Comparison of ENCODE assay signal across 11 cellular contexts in the genomic region with DNA sequence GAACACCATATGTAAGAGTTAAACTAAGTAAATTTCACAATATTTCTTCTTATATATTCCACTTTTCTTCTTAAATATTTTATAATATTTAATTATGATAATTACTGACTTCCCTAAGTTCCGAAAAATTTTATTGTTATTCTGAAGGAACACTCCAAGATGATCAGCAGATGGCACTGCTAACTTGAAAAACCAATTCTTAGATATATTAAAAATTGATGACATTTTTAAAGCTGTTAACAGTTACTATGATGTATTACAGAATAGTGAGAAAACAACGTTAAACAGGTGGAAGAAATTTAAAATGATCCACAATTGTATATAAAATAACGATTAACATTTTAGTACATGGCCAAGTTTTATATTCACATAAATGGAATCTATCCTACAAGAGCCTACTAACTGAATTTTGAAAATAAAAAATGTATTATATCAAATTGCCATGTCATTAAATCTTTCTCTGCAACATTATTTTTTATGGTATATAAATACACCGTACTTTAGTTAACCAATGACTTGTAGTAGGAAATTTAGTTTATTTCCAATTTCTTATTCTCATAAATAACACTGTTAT. TPM values are rescaled to one million over a fixed set of nuclear protein-coding genes. Genes with fewer than 3 reads are reported as not detected.
DNase-seq lines count a peak whose midpoint lies in the region; ATAC-seq and TF ChIP-seq lines count a peak whose summit lies in the region.
"Had no signal": no experiment of that assay in that cellular context is flagged by ENCODE, and none has a peak within 500 bp of the region (broad histone marks: within the 10 kb centered on the region; RNA-seq: fewer than 3 reads in every experiment).

No MANE protein-coding gene starts in this region.

- H3K4me3 Mint-ChIP-seq in brain = no peak overlapping the region
- no peak overlapping the region for H3K4me3 Mint-ChIP-seq in activated T-helper 2 cell treated with anti-CD3 and anti-CD28 coated beads, Interferon-gamma antibody, Interleukin-2, Interleukin-4, amounts not matched to agents 10 μg/mL and 5 μg/mL and 100 μg/mL, durations not matched to agents 14 hours and 24 hours and 36 hours (ENCODE audit: low read depth)
- H3K4me3 Mint-ChIP-seq: activated naive CD4-positive, alpha-beta T cell treated with anti-CD3 and anti-CD28 coated beads, Interleukin-2, amount 50 U/mL, for 24 hours had no signal

- no peak for TF ChIP-seq EP300 in upper lobe of left lung (IDR thresholded peaks at IDR 0.05)

- CTCF ChIA-PET in BJ (lab: Yijun Ruan, JAX) = interaction anchor here (0.5 to 1.8 kb wide), 2 partner anchors 357 to 661 kb away, joined by 4 to 10 read pairs; no protein-coding TSS in a partner anchor

- H3K36me3 ChIP-seq in BJ (ENCODE audit: control insufficient read depth, insufficient read depth, low read length) = no peaks in the 10 kb centered on the region
- no peaks in the 10 kb centered on the region for H3K36me3 ChIP-seq in mesenchymal stem cell (ENCODE audit: control insufficient read depth in 1 of 2, insufficient read depth in 2 of 2, low read depth in 1 of 2, low read length in 2 of 2)
- no peaks in the 10 kb centered on the region for H3K36me3 ChIP-seq in upper lobe of left lung

- no peaks in the 10 kb centered on the region for H3K36me3 Mint-ChIP-seq in brain
- H3K36me3 Mint-ChIP-seq in activated T-helper 2 cell treated with anti-CD3 and anti-CD28 coated beads, Interferon-gamma antibody, Interleukin-2, Interleukin-4, amounts not matched to agents 10 μg/mL and 5 μg/mL and 100 μg/mL, durations not matched to agents 14 hours and 24 hours and 36 hours (ENCODE audit: low read depth) = no peaks in the 10 kb centered on the region
- H3K36me3 Mint-ChIP-seq: activated naive CD4-positive, alpha-beta T cell treated with anti-CD3 and anti-CD28 coated beads, Interleukin-2, amount 50 U/mL, for 24 hours had no signal

- H3K4ac ChIP-seq in mesenchymal stem cell (ENCODE audit: low read depth in 1 of 2, low read length in 2 of 2) = no peak overlapping the region

- H2BK5ac ChIP-seq in mesenchymal stem cell (ENCODE audit: low read depth, low read length, poor library complexity, severe bottlenecking) = no peak overlapping the region

- intact Hi-C loops in activated T-helper 2 cell treated with anti-CD3 and anti-CD28 coated beads, Interferon-gamma antibody, Interleukin-2, Interleukin-4, amounts not matched to agents 10 μg/mL and 5 μg/mL and 100 μg/mL, durations not matched to agents 14 hours and 24 hours and 36 hours (cut with micrococcal nuclease) = no loop called here

- no peaks in the 10 kb centered on the region for H3K79me1 ChIP-seq in mesenchymal stem cell (replicated peaks; ENCODE audit: low read length, poor library complexity, severe bottlenecking)

- H3K4me3 ChIP-seq in BJ (ENCODE audit: low read depth, low read length) (no peak overlapping the region), mesenchymal stem cell (ENCODE audit: insufficient read depth in 1 of 2, low read depth in 1 of 2, low read length in 2 of 2) (no peak overlapping the region), upper lobe of left lung (no peak overlapping the region)

- no peak overlapping the region for H3K18ac ChIP-seq in mesenchymal stem cell (ENCODE audit: low read depth in 1 of 2, low read length in 2 of 2)

- no peaks in the 10 kb centered on the region for H3K4me1 ChIP-seq in mesenchymal stem cell (ENCODE audit: control insufficient read depth, insufficient read depth, low read depth, low read length)
- H3K4me1 ChIP-seq in upper lobe of left lung = no peaks in the 10 kb centered on the region

- H3K23ac ChIP-seq in mesenchymal stem cell (ENCODE audit: low read length in 2 of 2) = no peak overlapping the region

- TF ChIP-seq CTCF in BJ (IDR thresholded peaks at IDR 0.05; ENCODE audit: insufficient read depth, low read depth, low read length) = peak; percentile 22; the same call in 1 of the 2 replicates
- TF ChIP-seq CTCF in LNCAP (IDR thresholded peaks at IDR 0.05) = 0 out of 2 replicates have a peak, but pooled peaks have one; percentile 33
- TF ChIP-seq CTCF in brain (conservative IDR thresholded peaks at IDR 0.05) = peak; percentile 65 to 80
- peak in 3 of 6 experiments; percentile 23 to 28 (median 28) for TF ChIP-seq CTCF in upper lobe of left lung (IDR thresholded peaks at IDR 0.05)

- H2BK15ac ChIP-seq in mesenchymal stem cell (ENCODE audit: low read depth, poor library complexity, severe bottlenecking) = no peak overlapping the region

- no peak overlapping the region for H2AK5ac ChIP-seq in mesenchymal stem cell (ENCODE audit: low read length, severe bottlenecking)

- POLR2A ChIA-PET in BJ (lab: Charles Lee) = no interaction called here

- H4K91ac ChIP-seq in mesenchymal stem cell (ENCODE audit: low read length) = no peak overlapping the region

- WGBS in mesenchymal stem cell = no CpG with 5 or more reads among the region's 4 CpGs
- 52 to 57% methylated on average over 4 of the region's 4 CpGs for WGBS in upper lobe of left lung, 2 donors

- H3K9me3 ChIP-seq in mesenchymal stem cell (ENCODE audit: control insufficient read depth, low read length) (peaks cover 31% of the 10 kb centered on the region), upper lobe of left lung (peaks cover 0 to 16% (median 2%) of the 10 kb centered on the region in 4 donors)

- no peak overlapping the region for H3K27ac ChIP-seq in mesenchymal stem cell (ENCODE audit: low read length, poor library complexity, severe bottlenecking)
- no peak overlapping the region for H3K27ac ChIP-seq in upper lobe of left lung

- peaks cover 14% of the 10 kb centered on the region for H3K4me1 Mint-ChIP-seq in brain
- H3K4me1 Mint-ChIP-seq in activated T-helper 2 cell treated with anti-CD3 and anti-CD28 coated beads, Interferon-gamma antibody, Interleukin-2, Interleukin-4, amounts not matched to agents 10 μg/mL and 5 μg/mL and 100 μg/mL, durations not matched to agents 14 hours and 24 hours and 36 hours (ENCODE audit: low read depth) = no peaks in the 10 kb centered on the region
- H3K4me1 Mint-ChIP-seq: activated naive CD4-positive, alpha-beta T cell treated with anti-CD3 and anti-CD28 coated beads, Interleukin-2, amount 50 U/mL, for 24 hours had no signal

- ATAC-seq in GM18858 (IDR thresholded peaks at IDR 0.05; ENCODE audit: unreplicated experiment) (no peak), upper lobe of left lung (ENCODE audit: low FRiP score in 2 of 2) (no peak)

- H3K27me3 ChIP-seq in BJ (ENCODE audit: control insufficient read depth, insufficient read depth, low read length) (no peaks in the 10 kb centered on the region), mesenchymal stem cell (ENCODE audit: control insufficient read depth in 1 of 2, insufficient read depth in 1 of 2, low read length in 2 of 2) (no peaks in the 10 kb centered on the region), upper lobe of left lung (no peaks in the 10 kb centered on the region)

- no peak overlapping the region for H4K8ac ChIP-seq in mesenchymal stem cell (ENCODE audit: low read length)

- no peak for TF ChIP-seq POLR2A in upper lobe of left lung (IDR thresholded peaks at IDR 0.05)

- no peak overlapping the region for H2AFZ ChIP-seq in mesenchymal stem cell (ENCODE audit: low read depth, low read length)

- no peak for DNase-seq in BJ (ENCODE audit: low read depth)
- DNase-seq in mesenchymal stem cell = peak; percentile 44
- no peak for DNase-seq in upper lobe of left lung
- no peak for DNase-seq in NCI-H524 treated with DMSO at 0.1 percent for 48 hours (lab: John Stamatoyannopoulos, UW)
- DNase-seq in activated T-helper 2 cell treated with anti-CD3 and anti-CD28 coated beads, Interferon-gamma antibody, Interleukin-2, Interleukin-4, amounts not matched to agents 10 μg/mL and 5 μg/mL and 100 μg/mL, durations not matched to agents 14 hours and 24 hours and 36 hours (ENCODE audit: low spot score) = no peak
- DNase-seq: Right ventricle myocardium superior had no signal

- H3K27ac Mint-ChIP-seq in brain = no peak overlapping the region
- no peak overlapping the region for H3K27ac Mint-ChIP-seq in activated T-helper 2 cell treated with anti-CD3 and anti-CD28 coated beads, Interferon-gamma antibody, Interleukin-2, Interleukin-4, amounts not matched to agents 10 μg/mL and 5 μg/mL and 100 μg/mL, durations not matched to agents 14 hours and 24 hours and 36 hours
- H3K27ac Mint-ChIP-seq: activated naive CD4-positive, alpha-beta T cell treated with anti-CD3 and anti-CD28 coated beads, Interleukin-2, amount 50 U/mL, for 24 hours had no signal

- H3K27me3 Mint-ChIP-seq in brain = peaks cover 6% of the 10 kb centered on the region
- H3K27me3 Mint-ChIP-seq in activated T-helper 2 cell treated with anti-CD3 and anti-CD28 coated beads, Interferon-gamma antibody, Interleukin-2, Interleukin-4, amounts not matched to agents 10 μg/mL and 5 μg/mL and 100 μg/mL, durations not matched to agents 14 hours and 24 hours and 36 hours (ENCODE audit: low read depth) = no peaks in the 10 kb centered on the region
- H3K27me3 Mint-ChIP-seq: activated naive CD4-positive, alpha-beta T cell treated with anti-CD3 and anti-CD28 coated beads, Interleukin-2, amount 50 U/mL, for 24 hours had no signal

- no peak overlapping the region for H3K4me2 ChIP-seq in mesenchymal stem cell (ENCODE audit: low read length, poor library complexity, severe bottlenecking)

- peak overlapping the region; percentile 51 for H3K9ac ChIP-seq in mesenchymal stem cell (ENCODE audit: low read length)

- no peak overlapping the region for H2BK12ac ChIP-seq in mesenchymal stem cell (ENCODE audit: low read length in 2 of 2)

- H3K9me3 Mint-ChIP-seq in brain = peaks cover 15 to 28% (median 26%) of the 10 kb centered on the region in 5 experiments
- H3K9me3 Mint-ChIP-seq in activated T-helper 2 cell treated with anti-CD3 and anti-CD28 coated beads, Interferon-gamma antibody, Interleukin-2, Interleukin-4, amounts not matched to agents 10 μg/mL and 5 μg/mL and 100 μg/mL, durations not matched to agents 14 hours and 24 hours and 36 hours = peaks cover 16% of the 10 kb centered on the region

- H3K14ac ChIP-seq in mesenchymal stem cell (ENCODE audit: low read length in 2 of 2) = no peak overlapping the region

- H2BK120ac ChIP-seq in mesenchymal stem cell (ENCODE audit: low read depth, low read length) = no peak overlapping the region

RNA-seq across cellular contexts. Expression of a gene that starts 30.1 kb away (rescaled TPM):
- polyA plus RNA-seq in BJ (2011; rRNA removed) (0.04 and 0.09 TPM in 2 replicates), brain (ENCODE audit: insufficient read depth, low read depth, low replicate concordance) (not detected)
- 0.05 and 0.09 TPM in 2 replicates for polyA minus RNA-seq in BJ (2011; rRNA and poly(A)+ RNA removed)
- polyA plus RNA-seq in mesenchymal stem cell (2013, experiment 1 of 2) = 1.4 TPM
- polyA plus RNA-seq in mesenchymal stem cell (2013, experiment 2 of 2) = 1.3 TPM
- 1 to 10 TPM in 5 of 6 donors, under 1 TPM in 1; 0.76 to 6.1 (median 3.9) TPM for total RNA-seq in upper lobe of left lung
- total RNA-seq in activated T-helper 2 cell treated with anti-CD3 and anti-CD28 coated beads, Interferon-gamma antibody, Interleukin-2, Interleukin-4, amounts not matched to agents 10 μg/mL and 5 μg/mL and 100 μg/mL, durations not matched to agents 14 hours and 24 hours and 36 hours = not detected in 2 replicates
- total RNA-seq: lung microvascular endothelial cell had no signal

RNA-seq across cellular contexts. Expression of a gene that starts 58.9 kb away (rescaled TPM):
- polyA plus RNA-seq in BJ (2011; rRNA removed) (24.8 and 33.5 TPM in 2 replicates), brain (ENCODE audit: insufficient read depth, low read depth, low replicate concordance) (0.49 TPM)
- 47.3 and 50.0 TPM in 2 replicates for polyA minus RNA-seq in BJ (2011; rRNA and poly(A)+ RNA removed)
- 17.6 TPM for polyA plus RNA-seq in mesenchymal stem cell (2013, experiment 1 of 2)
- 16.0 TPM for polyA plus RNA-seq in mesenchymal stem cell (2013, experiment 2 of 2)
- 10 to 100 TPM; 25.4 to 54.5 (median 33.0) TPM for total RNA-seq in upper lobe of left lung
- total RNA-seq in activated T-helper 2 cell treated with anti-CD3 and anti-CD28 coated beads, Interferon-gamma antibody, Interleukin-2, Interleukin-4, amounts not matched to agents 10 μg/mL and 5 μg/mL and 100 μg/mL, durations not matched to agents 14 hours and 24 hours and 36 hours = not detected in 2 replicates

Comparison
In these comparisons a context has a peak if more than half of its experiments do, and no peak if none do; other contexts are left out.
1. RNA of a gene that starts 58.9 kb away (total RNA-seq): 25.4 to 54.5 TPM in upper lobe of left lung; not detected in activated T-helper 2 cell treated with anti-CD3 and anti-CD28 coated beads, Interferon-gamma antibody, Interleukin-2, Interleukin-4, amounts not matched to agents 10 μg/mL and 5 μg/mL and 100 μg/mL, durations not matched to agents 14 hours and 24 hours and 36 hours; every median in the first group is over 10 times any median in the second.